ENCODE assay signal across 11 cellular contexts in genomic region chr14:90426663-90427062, GRCh38. TPM values are rescaled to one million over a fixed set of nuclear protein-coding genes. Genes with fewer than 3 reads are reported as not detected.
DNase-seq lines count a peak whose midpoint lies in the region; ATAC-seq, FAIRE-seq and TF ChIP-seq lines count a peak whose summit lies in the region.
"Had no signal": no experiment of that assay in that cellular context is flagged by ENCODE, and none has a peak within 500 bp of the region (broad histone marks: within the 10 kb centered on the region; RNA-seq: fewer than 3 reads in every experiment).

No MANE protein-coding gene starts in this region.

- no peaks in the 10 kb centered on the region for H3K9me3 ChIP-seq in T-helper 17 cell (ENCODE audit: control insufficient read depth, low read length, poor library complexity, severe bottlenecking)
- peaks cover 0 to 5% (median 0%) of the 10 kb centered on the region in 12 donors for H3K9me3 ChIP-seq in heart left ventricle
- H3K9me3 ChIP-seq in small intestine (ENCODE audit: control insufficient read depth, low read depth) = no peaks in the 10 kb centered on the region
- no peaks in the 10 kb centered on the region for H3K9me3 ChIP-seq in Karpas-422 (ENCODE audit: low read length)
- H3K9me3 ChIP-seq: tibial artery had no signal

- ATAC-seq in T-helper 17 cell (no peak), heart left ventricle (peak; percentile 39 to 77 (median 58))

- TF ChIP-seq CTCF in heart left ventricle (IDR thresholded peaks at IDR 0.05) = no peak

- no peak overlapping the region for H3K4me3 Mint-ChIP-seq in T-helper 17 cell

- peaks cover 2% of the 10 kb centered on the region for H3K4me1 Mint-ChIP-seq in T-helper 17 cell

- no peak overlapping the region for H3K9ac ChIP-seq in Karpas-422 (ENCODE audit: low read length)

- H3K27me3 ChIP-seq in heart left ventricle (no peaks in the 10 kb centered on the region), small intestine (ENCODE audit: control insufficient read depth in 2 of 2, insufficient read depth in 2 of 2, low read length in 2 of 2) (no peaks in the 10 kb centered on the region), Karpas-422 (ENCODE audit: low read length) (no peaks in the 10 kb centered on the region; the same call in 1 of the 2 replicates)
- H3K27me3 ChIP-seq: tibial artery had no signal

- 19 to 22% (median 21%) methylated on average over 10 of the region's 10 CpGs for WGBS in heart left ventricle, 4 donors
- 27 to 43% (median 31%) methylated on average over 10 of the region's 10 CpGs for WGBS in small intestine, 3 donors

- H3K4me3 ChIP-seq in heart left ventricle (no peak overlapping the region), small intestine (ENCODE audit: low read depth in 1 of 2, low read length in 2 of 2) (no peak overlapping the region), Karpas-422 (ENCODE audit: low read length) (no peak overlapping the region)
- H3K4me3 ChIP-seq: tibial artery had no signal

- peak overlapping the region in 8 of 12 donors; percentile 25 to 86 (median 64) for H3K27ac ChIP-seq in heart left ventricle
- H3K27ac ChIP-seq in small intestine (ENCODE audit: low read depth in 1 of 2, low read length in 1 of 2) = no peak overlapping the region
- no peak overlapping the region for H3K27ac ChIP-seq in Karpas-422 (ENCODE audit: low read length)
- H3K27ac ChIP-seq: 22Rv1, tibial artery had no signal

- FAIRE-seq in small intestine (lab: Jason Lieb, UNC) = no peak
- FAIRE-seq: bronchial epithelial cell had no signal

- no peaks in the 10 kb centered on the region for H3K79me2 ChIP-seq in Karpas-422 (ENCODE audit: low read length)

- peak; percentile 27 for DNase-seq in NCI-H1092 treated with DMSO at 0.1 percent for 48 hours (lab: John Stamatoyannopoulos, UW)
- no peak for DNase-seq in NCI-H1092 (lab: John Stamatoyannopoulos, UW)
- no peak for DNase-seq in T-helper 17 cell
- DNase-seq in heart left ventricle = peak; percentile 48 to 76 (median 61)
- peak; percentile 49 for DNase-seq in small intestine
- no peak for DNase-seq in effector CD8-positive, alpha-beta T cell (lab: John Stamatoyannopoulos, UW)
- DNase-seq in NCI-H146 (lab: John Stamatoyannopoulos, UW) = no peak
- no peak for DNase-seq in Karpas-422
- DNase-seq: tibial artery had no signal

- no peak overlapping the region for H3K4me2 ChIP-seq in Karpas-422 (ENCODE audit: low read depth, low read length, poor library complexity, severe bottlenecking)

- H2AFZ ChIP-seq in Karpas-422 (ENCODE audit: low read length) = no peak overlapping the region

- peaks cover 4% of the 10 kb centered on the region for H3K27me3 Mint-ChIP-seq in T-helper 17 cell

- H3K36me3 ChIP-seq in heart left ventricle (no peaks in the 10 kb centered on the region), small intestine (ENCODE audit: control insufficient read depth in 2 of 2, insufficient read depth in 2 of 2, low read length in 2 of 2) (no peaks in the 10 kb centered on the region), Karpas-422 (ENCODE audit: insufficient read depth, low read length) (no peaks in the 10 kb centered on the region)
- H3K36me3 ChIP-seq: tibial artery had no signal

- H3K4me1 ChIP-seq in heart left ventricle (peaks cover 0 to 37% (median 16%) of the 10 kb centered on the region in 12 donors), small intestine (ENCODE audit: control insufficient read depth in 2 of 2, insufficient read depth in 1 of 2, low read depth in 1 of 2, low read length in 1 of 2) (no peaks in the 10 kb centered on the region), Karpas-422 (ENCODE audit: low read length) (no peaks in the 10 kb centered on the region)
- H3K4me1 ChIP-seq: tibial artery had no signal

- no peak for TF ChIP-seq POLR2A in heart left ventricle (IDR thresholded peaks at IDR 0.05)

- no peaks in the 10 kb centered on the region for H3K36me3 Mint-ChIP-seq in T-helper 17 cell (ENCODE audit: low read depth)

- no peaks in the 10 kb centered on the region for H4K20me1 ChIP-seq in Karpas-422 (ENCODE audit: insufficient read depth, low read depth, low read length)

- intact Hi-C loops in heart left ventricle (cut with DNase I) = loop anchor here in 1 of 10 donors (10.0 kb wide), 1 partner anchor 68 kb away; no protein-coding TSS in a partner anchor

- H3K9me2 ChIP-seq in Karpas-422 (replicated peaks; ENCODE audit: insufficient read depth, low read length) = no peaks in the 10 kb centered on the region

- peak overlapping the region; percentile 67 for H3K27ac Mint-ChIP-seq in T-helper 17 cell

RNA-seq across cellular contexts. Expression of gene CALM1, which starts 29.8 kb away (rescaled TPM):
- total RNA-seq in T-helper 17 cell (100 to 1,000 TPM; 872 to 886 TPM), heart left ventricle (100 to 1,000 TPM; 397 to 784 (median 503) TPM)
- polyA plus RNA-seq in heart left ventricle (100 to 1,000 TPM; 307 to 388 TPM), small intestine (1,000 to 10,000 TPM in 2 of 3 donors, 100 to 1,000 TPM in 1; 769 to 1,791 (median 1,073) TPM)
- total RNA-seq in Karpas-422 (2014; rRNA removed; shearing (Covaris generic); ENCODE audit: low replicate concordance) = 560 and 724 TPM in 2 replicates

Comparison
In these comparisons a context has a peak if more than half of its experiments do, and no peak if none do; other contexts are left out.
1. DNase-seq: peak in NCI-H1092 treated with DMSO at 0.1 percent for 48 hours (single experiment), heart left ventricle (5 of 5) and small intestine (single experiment); none in NCI-H1092 (single experiment), T-helper 17 cell (0 of 3), effector CD8-positive, alpha-beta T cell (single experiment), NCI-H146 (single experiment) and Karpas-422 (single experiment).
2. H3K27ac ChIP-seq: peak in heart left ventricle (8 of 12); none in small intestine (0 of 2) and Karpas-422 (single experiment).